1 cellular context compared by ENCODE assay signal in the genomic region with DNA sequence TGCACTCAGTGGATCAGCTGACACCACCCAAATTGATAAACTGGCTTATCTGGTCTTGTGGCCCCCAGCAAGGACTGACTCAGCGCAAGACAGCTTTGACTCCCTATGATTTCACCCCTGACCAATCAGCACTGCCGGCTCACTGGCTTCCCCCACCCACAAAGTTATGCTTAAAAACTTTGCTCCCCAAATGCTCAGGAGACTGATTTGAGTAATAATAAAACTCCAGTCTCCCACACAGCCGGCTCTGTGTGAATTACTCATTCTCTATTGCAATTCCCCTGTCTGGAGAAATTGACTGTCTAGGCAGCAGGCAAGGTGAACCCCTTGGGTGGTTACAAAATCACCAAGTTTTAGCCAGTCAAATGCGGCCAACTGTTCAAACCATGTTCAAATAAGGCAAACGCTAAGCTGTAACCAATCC.
TF ChIP-seq lines count a peak whose summit lies in the region.

No MANE protein-coding gene starts in this region.

TF ChIP-seq in H1, 55 proteins besides CTCF, POLR2A, EP300 and RAD21:
- TF ChIP-seq TBP (IDR thresholded peaks at IDR 0.05; ENCODE audit: low read depth, low read length) = no peak
- no peak for TF ChIP-seq CEBPB (IDR thresholded peaks at IDR 0.05; ENCODE audit: low read depth, low read length)
- TF ChIP-seq TEAD4 (IDR thresholded peaks at IDR 0.05; ENCODE audit: low read depth, low read length) = no peak
- TF ChIP-seq YY1 (IDR thresholded peaks at IDR 0.05; ENCODE audit: low read depth, low read length) = no peak
- TF ChIP-seq TAF1 (IDR thresholded peaks at IDR 0.05; ENCODE audit: low read depth, low read length) = no peak
